ENCODE assay signal across 12 cellular contexts in the genomic region with DNA sequence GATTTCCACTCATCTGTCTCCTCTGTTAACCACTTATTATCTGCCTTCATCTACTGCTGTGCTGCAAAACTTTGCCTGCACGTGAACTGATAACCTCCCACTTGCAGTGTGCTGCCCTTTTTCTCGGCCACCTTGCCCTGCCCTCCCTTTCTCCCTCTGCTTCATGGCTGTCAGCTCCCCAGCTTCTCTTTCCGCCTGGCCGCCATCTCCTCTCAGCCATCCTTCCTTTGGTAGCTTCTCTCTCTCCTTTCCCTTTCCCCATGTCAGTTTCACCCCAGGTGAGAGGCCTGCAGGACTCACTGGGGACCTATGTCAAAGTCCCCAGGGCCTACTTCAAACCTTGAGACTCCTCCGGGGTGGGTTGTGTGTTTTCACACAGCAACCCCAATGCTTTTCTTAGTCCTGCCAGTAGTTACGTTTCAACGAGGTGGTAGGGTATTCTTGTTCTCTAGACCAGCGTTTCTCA. TPM values are rescaled to one million over a fixed set of nuclear protein-coding genes. Genes with fewer than 3 reads are reported as not detected.
A peak's percentile ranks its signal among the peaks of the same experiment; 100 is the strongest.
DNase-seq lines count a peak whose midpoint lies in the region; ATAC-seq, FAIRE-seq and TF ChIP-seq lines count a peak whose summit lies in the region.
"Had no signal": no experiment of that assay in that cellular context is flagged by ENCODE, and none has a peak within 500 bp of the region (broad histone marks: within the 10 kb centered on the region; RNA-seq: fewer than 3 reads in every experiment).

No MANE protein-coding gene starts in this region.

- H3K27ac ChIP-seq in thymus (ENCODE audit: low read depth): peak overlapping the region; percentile 1
- H3K27ac ChIP-seq: right atrium auricular region had no signal

- no peak for TF ChIP-seq CTCF in natural killer cell (IDR thresholded peaks at IDR 0.05)

- no peak for ATAC-seq in natural killer cell treated with Interleukin-12 subunit alpha and Interleukin-12 subunit beta and Interleukin-15 and Interleukin-18, amount 100 ng/mL, for 72 hours
- ATAC-seq in natural killer cell (no peak), HG02798 (IDR thresholded peaks at IDR 0.05; ENCODE audit: poor library complexity, unreplicated experiment) (peak; percentile 53), GM21367 (IDR thresholded peaks at IDR 0.05; ENCODE audit: unreplicated experiment) (no peak)

- no peak for FAIRE-seq in GM12891 (lab: Jason Lieb, UNC)

- peaks cover 37% of the 10 kb centered on the region for H3K36me3 ChIP-seq in thymus (ENCODE audit: control insufficient read depth, insufficient read depth)

- H3K4me3 Mint-ChIP-seq in natural killer cell treated with Interleukin-12 subunit alpha and Interleukin-12 subunit beta and Interleukin-15 and Interleukin-18, amount 100 ng/mL, for 72 hours: peak overlapping the region; percentile 52
- H3K4me3 Mint-ChIP-seq in natural killer cell: no peak overlapping the region
- peak overlapping the region; percentile 80 for H3K4me3 Mint-ChIP-seq in activated T-helper 1 cell treated with anti-CD3 and anti-CD28 coated beads, Interleukin-12 subunit alpha, Interleukin-12 subunit beta, Interleukin-2, Interleukin-4 antibody, amounts not matched to agents 30 ng/mL and 10 ng/mL and 1 ng/mL, durations not matched to agents 14 hours and 24 hours and 36 hours

- no peak for DNase-seq in natural killer cell treated with Interleukin-12 subunit alpha and Interleukin-12 subunit beta and Interleukin-15 and Interleukin-18, amount 100 ng/mL, for 72 hours (ENCODE audit: low spot score)
- no peak for DNase-seq in natural killer cell
- DNase-seq in activated T-helper 1 cell treated with anti-CD3 and anti-CD28 coated beads, Interleukin-12 subunit alpha, Interleukin-12 subunit beta, Interleukin-2, Interleukin-4 antibody, amounts not matched to agents 30 ng/mL and 10 ng/mL and 1 ng/mL, durations not matched to agents 14 hours and 24 hours and 36 hours (ENCODE audit: low spot score): no peak
- DNase-seq in GM12891 (ENCODE audit: insufficient read length, low spot score): no peak
- no peak for DNase-seq in 8988T
- DNase-seq: DND-41; NCI-H2029 treated with DMSO at 0.1 percent for 48 hours; stimulated activated CD4-positive, alpha-beta T cell treated with anti-CD3 and anti-CD28 coated beads, Interleukin-2, amount 100 ng/mL, for 48 hours had no signal

- H3K4me3 ChIP-seq in thymus (ENCODE audit: low read length): no peak overlapping the region
- H3K4me3 ChIP-seq: right atrium auricular region had no signal

- intact Hi-C loops in natural killer cell (cut with micrococcal nuclease): no loop called here
- intact Hi-C loops in activated T-helper 1 cell treated with anti-CD3 and anti-CD28 coated beads, Interleukin-12 subunit alpha, Interleukin-12 subunit beta, Interleukin-2, Interleukin-4 antibody, amounts not matched to agents 30 ng/mL and 10 ng/mL and 1 ng/mL, durations not matched to agents 14 hours and 24 hours and 36 hours (cut with micrococcal nuclease): loop anchor here (10.0 kb wide), 3 partner anchors 1130 to 1670 kb away; no protein-coding TSS in a partner anchor

- H3K9me3 Mint-ChIP-seq in natural killer cell treated with Interleukin-12 subunit alpha and Interleukin-12 subunit beta and Interleukin-15 and Interleukin-18, amount 100 ng/mL, for 72 hours: no peaks in the 10 kb centered on the region
- no peaks in the 10 kb centered on the region for H3K9me3 Mint-ChIP-seq in natural killer cell
- H3K9me3 Mint-ChIP-seq in activated T-helper 1 cell treated with anti-CD3 and anti-CD28 coated beads, Interleukin-12 subunit alpha, Interleukin-12 subunit beta, Interleukin-2, Interleukin-4 antibody, amounts not matched to agents 30 ng/mL and 10 ng/mL and 1 ng/mL, durations not matched to agents 14 hours and 24 hours and 36 hours: no peaks in the 10 kb centered on the region

- peaks cover 19 to 21% of the 10 kb centered on the region in 2 donors for H3K4me1 Mint-ChIP-seq in natural killer cell treated with Interleukin-12 subunit alpha and Interleukin-12 subunit beta and Interleukin-15 and Interleukin-18, amount 100 ng/mL, for 72 hours (ENCODE audit: low read depth in 2 of 2)
- H3K4me1 Mint-ChIP-seq in natural killer cell: peaks cover 20 to 26% of the 10 kb centered on the region in 2 donors
- H3K4me1 Mint-ChIP-seq in activated T-helper 1 cell treated with anti-CD3 and anti-CD28 coated beads, Interleukin-12 subunit alpha, Interleukin-12 subunit beta, Interleukin-2, Interleukin-4 antibody, amounts not matched to agents 30 ng/mL and 10 ng/mL and 1 ng/mL, durations not matched to agents 14 hours and 24 hours and 36 hours (ENCODE audit: low read depth): peaks cover 61% of the 10 kb centered on the region

- peaks cover 22% of the 10 kb centered on the region for H3K36me3 Mint-ChIP-seq in natural killer cell treated with Interleukin-12 subunit alpha and Interleukin-12 subunit beta and Interleukin-15 and Interleukin-18, amount 100 ng/mL, for 72 hours
- peaks cover 6% of the 10 kb centered on the region for H3K36me3 Mint-ChIP-seq in natural killer cell
- H3K36me3 Mint-ChIP-seq in activated T-helper 1 cell treated with anti-CD3 and anti-CD28 coated beads, Interleukin-12 subunit alpha, Interleukin-12 subunit beta, Interleukin-2, Interleukin-4 antibody, amounts not matched to agents 30 ng/mL and 10 ng/mL and 1 ng/mL, durations not matched to agents 14 hours and 24 hours and 36 hours (ENCODE audit: low read depth): peaks cover 50% of the 10 kb centered on the region

- no peaks in the 10 kb centered on the region for H3K4me1 ChIP-seq in thymus (ENCODE audit: control insufficient read depth, insufficient read depth, low read length)
- H3K4me1 ChIP-seq: right atrium auricular region had no signal

- peaks cover 0 to 2% of the 10 kb centered on the region in 2 donors for H3K27me3 Mint-ChIP-seq in natural killer cell treated with Interleukin-12 subunit alpha and Interleukin-12 subunit beta and Interleukin-15 and Interleukin-18, amount 100 ng/mL, for 72 hours
- no peaks in the 10 kb centered on the region for H3K27me3 Mint-ChIP-seq in natural killer cell (ENCODE audit: low read depth in 2 of 2)
- no peaks in the 10 kb centered on the region for H3K27me3 Mint-ChIP-seq in activated T-helper 1 cell treated with anti-CD3 and anti-CD28 coated beads, Interleukin-12 subunit alpha, Interleukin-12 subunit beta, Interleukin-2, Interleukin-4 antibody, amounts not matched to agents 30 ng/mL and 10 ng/mL and 1 ng/mL, durations not matched to agents 14 hours and 24 hours and 36 hours (ENCODE audit: insufficient read depth)

- no peaks in the 10 kb centered on the region for H3K9me3 ChIP-seq in thymus (ENCODE audit: control insufficient read depth)
- H3K9me3 ChIP-seq: right atrium auricular region had no signal

- TF ChIP-seq POLR2A in GM12891 (IDR thresholded peaks at IDR 0.05; ENCODE audit: low read depth, low read length): no peak

- WGBS in thymus: 85% methylated on average over 8 of the region's 8 CpGs

- peak overlapping the region; percentile 54 to 72 for H3K27ac Mint-ChIP-seq in natural killer cell treated with Interleukin-12 subunit alpha and Interleukin-12 subunit beta and Interleukin-15 and Interleukin-18, amount 100 ng/mL, for 72 hours
- H3K27ac Mint-ChIP-seq in natural killer cell: peak overlapping the region in 1 of 2 donors; percentile 33
- H3K27ac Mint-ChIP-seq in activated T-helper 1 cell treated with anti-CD3 and anti-CD28 coated beads, Interleukin-12 subunit alpha, Interleukin-12 subunit beta, Interleukin-2, Interleukin-4 antibody, amounts not matched to agents 30 ng/mL and 10 ng/mL and 1 ng/mL, durations not matched to agents 14 hours and 24 hours and 36 hours: peak overlapping the region; percentile 84

- H3K27me3 ChIP-seq in thymus (ENCODE audit: control insufficient read depth, insufficient read depth): no peaks in the 10 kb centered on the region
- H3K27me3 ChIP-seq: right atrium auricular region had no signal

TF ChIP-seq in GM12891, 5 proteins besides CTCF, POLR2A, EP300 and RAD21:
- TF ChIP-seq POLR2AphosphoS5 (IDR thresholded peaks at IDR 0.05; ENCODE audit: low read depth, low read length): no peak

RNA-seq across cellular contexts. Expression of gene MSL3, which starts 6.6 kb away (rescaled TPM):
- total RNA-seq in natural killer cell treated with Interleukin-12 subunit alpha and Interleukin-12 subunit beta and Interleukin-15 and Interleukin-18, amount 100 ng/mL, for 72 hours: 10 to 100 TPM; 23.9 to 34.9 TPM
- 10 to 100 TPM; 63.0 to 64.9 (median 63.3) TPM for total RNA-seq in natural killer cell
- total RNA-seq in activated T-helper 1 cell treated with anti-CD3 and anti-CD28 coated beads, Interleukin-12 subunit alpha, Interleukin-12 subunit beta, Interleukin-2, Interleukin-4 antibody, amounts not matched to agents 30 ng/mL and 10 ng/mL and 1 ng/mL, durations not matched to agents 14 hours and 24 hours and 36 hours: 41.6 and 43.8 TPM in 2 replicates
- 194 TPM for polyA plus RNA-seq in thymus
- polyA plus RNA-seq in GM12891 (2012; ENCODE audit: low read depth, missing spikeins): 31.3 TPM
